In genomic region chr13:100394005-100394695, GRCh38 we compare ENCODE assay signal across 8 cellular contexts.
DNase-seq lines count a peak whose midpoint lies in the region; ATAC-seq and TF ChIP-seq lines count a peak whose summit lies in the region.

No MANE protein-coding gene starts in this region.

- H3K27me3 Mint-ChIP-seq in stimulated activated memory B cell treated with anti-CD40 and anti-IgM and Interleukin-4, amounts not matched to agents 10 μg/mL and 1 μg/mL and 100 μg/mL, for 72 hours = no peaks in the 10 kb centered on the region

- no peak for TF ChIP-seq CTCF in GM10266 (IDR thresholded peaks at IDR 0.05; ENCODE audit: control insufficient read depth, insufficient read depth, low read depth, missing control alignments)
- TF ChIP-seq CTCF in astrocyte of the spinal cord (IDR thresholded peaks at IDR 0.05; ENCODE audit: low read depth, low read length) = no peak
- no peak for TF ChIP-seq CTCF in breast epithelium (IDR thresholded peaks at IDR 0.05)

- TF ChIP-seq POLR2A in breast epithelium (IDR thresholded peaks at IDR 0.05) = no peak

- H3K36me3 Mint-ChIP-seq in stimulated activated memory B cell treated with anti-CD40 and anti-IgM and Interleukin-4, amounts not matched to agents 10 μg/mL and 1 μg/mL and 100 μg/mL, for 72 hours = peaks cover 7% of the 10 kb centered on the region

- ATAC-seq in GM19463 (IDR thresholded peaks at IDR 0.05; ENCODE audit: unreplicated experiment) = peak; percentile 88
- peak; percentile 88 for ATAC-seq in HG03442 (IDR thresholded peaks at IDR 0.05; ENCODE audit: unreplicated experiment)
- ATAC-seq in stimulated activated memory B cell treated with anti-CD40 and anti-IgM and Interleukin-4, amounts not matched to agents 10 μg/mL and 1 μg/mL and 100 μg/mL, for 72 hours = peak; percentile 34

- H3K27me3 ChIP-seq in breast epithelium = no peaks in the 10 kb centered on the region

- in situ Hi-C loops in astrocyte of the spinal cord (cut with HindIII; ENCODE audit: low sequenced_read_pairs) = no loop called here

- H3K4me1 Mint-ChIP-seq in stimulated activated memory B cell treated with anti-CD40 and anti-IgM and Interleukin-4, amounts not matched to agents 10 μg/mL and 1 μg/mL and 100 μg/mL, for 72 hours = no peaks in the 10 kb centered on the region

- H3K27ac Mint-ChIP-seq in stimulated activated memory B cell treated with anti-CD40 and anti-IgM and Interleukin-4, amounts not matched to agents 10 μg/mL and 1 μg/mL and 100 μg/mL, for 72 hours = no peak overlapping the region

- H3K36me3 ChIP-seq in breast epithelium = no peaks in the 10 kb centered on the region

- DNase-seq in GM10266 (ENCODE audit: extremely low spot score) = peak; percentile 40
- DNase-seq in astrocyte of the spinal cord (ENCODE audit: low read depth, low spot score) = peak; percentile 95
- no peak for DNase-seq in breast epithelium (ENCODE audit: low spot score in 2 of 2)
- no peak for DNase-seq in activated effector memory CD4-positive, alpha-beta T cell treated with Interleukin-2 at 50 U/mL for 16 hours
- DNase-seq in occipital lobe (lab: John Stamatoyannopoulos, UW) = no peak

- H3K9me3 ChIP-seq in breast epithelium = no peaks in the 10 kb centered on the region

- intact Hi-C loops in breast epithelium (cut with DNase I; ENCODE audit: low total_unique reads) = no loop called here

- no peak overlapping the region for H3K4me3 ChIP-seq in astrocyte of the spinal cord (ENCODE audit: low read depth, low read length)
- no peak overlapping the region for H3K4me3 ChIP-seq in breast epithelium

- H3K4me1 ChIP-seq in breast epithelium = no peaks in the 10 kb centered on the region

- no peak overlapping the region for H3K4me3 Mint-ChIP-seq in stimulated activated memory B cell treated with anti-CD40 and anti-IgM and Interleukin-4, amounts not matched to agents 10 μg/mL and 1 μg/mL and 100 μg/mL, for 72 hours

- H3K9me3 Mint-ChIP-seq in stimulated activated memory B cell treated with anti-CD40 and anti-IgM and Interleukin-4, amounts not matched to agents 10 μg/mL and 1 μg/mL and 100 μg/mL, for 72 hours = no peaks in the 10 kb centered on the region

- peak overlapping the region in 1 of 2 donors; percentile 79 for H3K27ac ChIP-seq in breast epithelium

Comparison
In these comparisons a context has a peak if more than half of its experiments do, and no peak if none do; other contexts are left out.
1. DNase-seq: peak in GM10266 (single experiment) and astrocyte of the spinal cord (single experiment); none in breast epithelium (0 of 2), activated effector memory CD4-positive, alpha-beta T cell treated with Interleukin-2 at 50 U/mL for 16 hours (single experiment) and occipital lobe (single experiment).
2. ATAC-seq: peak in every context shown above with its lines; median percentile 88 in GM19463; 88 in HG03442; 34 in stimulated activated memory B cell treated with anti-CD40 and anti-IgM and Interleukin-4, amounts not matched to agents 10 μg/mL and 1 μg/mL and 100 μg/mL, for 72 hours.